ENCODE assay signal across 8 cellular contexts in the genomic region with DNA sequence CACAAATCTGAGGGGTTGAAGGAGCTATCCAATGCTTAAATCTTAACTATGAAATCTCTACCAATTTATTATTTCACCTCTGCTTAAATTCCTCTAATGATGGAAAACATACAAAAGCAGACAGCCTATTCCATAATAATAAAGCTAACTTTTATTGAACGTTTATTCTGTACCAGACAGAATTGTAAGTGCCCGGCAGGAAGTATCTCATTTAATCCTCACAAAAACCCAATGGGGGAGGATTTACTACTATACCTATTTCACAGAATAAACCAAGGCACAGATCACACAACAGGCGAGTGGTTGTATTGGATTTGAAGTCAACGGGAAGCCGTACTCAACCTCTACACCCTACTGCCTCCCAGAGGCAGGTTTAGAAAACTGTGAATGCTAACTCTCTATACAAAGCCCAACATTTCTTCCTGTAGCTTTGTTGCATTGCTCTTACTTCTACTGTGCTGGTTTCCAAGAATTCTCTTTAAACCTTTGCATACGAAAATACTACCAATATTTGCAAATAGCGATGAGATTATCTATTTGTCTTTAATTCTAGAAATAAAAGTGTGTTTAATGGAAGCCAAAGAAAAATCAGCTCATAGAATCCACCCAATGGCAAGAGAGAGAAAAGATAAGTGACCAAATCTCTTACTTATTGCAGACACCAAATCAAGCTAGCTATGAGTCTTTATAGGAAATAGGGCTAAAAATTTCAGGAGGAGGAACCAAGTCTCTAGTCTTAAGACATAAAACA. TPM values are rescaled to one million over a fixed set of nuclear protein-coding genes. Genes with fewer than 3 reads are reported as not detected.
DNase-seq lines count a peak whose midpoint lies in the region; ATAC-seq and TF ChIP-seq lines count a peak whose summit lies in the region.

No MANE protein-coding gene starts in this region.

- intact Hi-C loops in colonic mucosa (cut with DNase I): loop anchor here (5.0 kb wide), 2 partner anchors 252 to 342 kb away; no protein-coding TSS in a partner anchor
- intact Hi-C loops in lower lobe of right lung (cut with DNase I): loop anchor here (10.0 kb wide), 1 partner anchor 254 kb away; no protein-coding TSS in a partner anchor

- TF ChIP-seq EP300 in tibial nerve (IDR thresholded peaks at IDR 0.05): no peak

- 11 to 13% methylated on average over 7 of the region's 7 CpGs for WGBS in tibial nerve, 2 donors

- peak; percentile 62 for TF ChIP-seq CTCF in colonic mucosa (IDR thresholded peaks at IDR 0.05)
- TF ChIP-seq CTCF in lower lobe of right lung (IDR thresholded peaks at IDR 0.05): peak; percentile 66
- TF ChIP-seq CTCF in tibial nerve (IDR thresholded peaks at IDR 0.05): peak; percentile 36 to 54 (median 38)

- ATAC-seq in lower lobe of right lung: peak; percentile 77 to 90

- no peaks in the 10 kb centered on the region for H3K9me3 ChIP-seq in colonic mucosa
- no peaks in the 10 kb centered on the region for H3K9me3 ChIP-seq in lower lobe of right lung
- H3K9me3 ChIP-seq in tibial nerve: no peaks in the 10 kb centered on the region

- H3K27ac ChIP-seq in colonic mucosa: no peak overlapping the region
- H3K27ac ChIP-seq in lower lobe of right lung: no peak overlapping the region
- no peak overlapping the region for H3K27ac ChIP-seq in tibial nerve

- H3K4me1 ChIP-seq in colonic mucosa: peaks cover 3% of the 10 kb centered on the region
- H3K4me1 ChIP-seq in lower lobe of right lung: no peaks in the 10 kb centered on the region
- H3K4me1 ChIP-seq in tibial nerve: no peaks in the 10 kb centered on the region

- TF ChIP-seq POLR2A in tibial nerve (IDR thresholded peaks at IDR 0.05): no peak

- H3K4me3 ChIP-seq in colonic mucosa (no peak overlapping the region), lower lobe of right lung (no peak overlapping the region), tibial nerve (no peak overlapping the region)

- H3K27me3 ChIP-seq in colonic mucosa: no peaks in the 10 kb centered on the region
- no peaks in the 10 kb centered on the region for H3K27me3 ChIP-seq in lower lobe of right lung (ENCODE audit: low read depth)
- H3K27me3 ChIP-seq in tibial nerve: no peaks in the 10 kb centered on the region

- peak; percentile 33 for DNase-seq in activated CD8-positive, alpha-beta memory T cell treated with anti-CD3 and anti-CD28 coated beads, Interleukin-2, amount 50 U/mL, for 4 hours
- no peak for DNase-seq in activated CD8-positive, alpha-beta memory T cell treated with anti-CD3 and anti-CD28 coated beads for 24 hours
- DNase-seq in H4 (ENCODE audit: low spot score) (peak; percentile 53), Kasumi-1 (lab: John Stamatoyannopoulos, UW) (peak; percentile 78 to 86), SW480 (ENCODE audit: low spot score) (peak; percentile 58), colonic mucosa (peak; percentile 40), lower lobe of right lung (no peak), tibial nerve (ENCODE audit: low spot score in 2 of 2) (peak in 1 of 2 donors; percentile 28)

- no peaks in the 10 kb centered on the region for H3K36me3 ChIP-seq in colonic mucosa
- H3K36me3 ChIP-seq in lower lobe of right lung: no peaks in the 10 kb centered on the region
- H3K36me3 ChIP-seq in tibial nerve: no peaks in the 10 kb centered on the region

- no peak overlapping the region for H3K9ac ChIP-seq in colonic mucosa (ENCODE audit: low read depth in 2 of 2, low read length in 2 of 2)

RNA-seq across cellular contexts. Expression of gene C1orf53, which starts 33.5 kb away (rescaled TPM):
- 3.3 and 8.6 TPM in 2 replicates for total RNA-seq in H4 (2014; rRNA removed; shearing (Covaris generic))
- total RNA-seq in colonic mucosa (1 to 10 TPM; 2.7 to 5.4 TPM), lower lobe of right lung (2.0 TPM), tibial nerve (not detected)

RNA-seq across cellular contexts. Expression of gene LHX9, which starts 48.2 kb away (rescaled TPM):
- total RNA-seq in H4 (2014; rRNA removed; shearing (Covaris generic)): 0.39 and 1.0 TPM in 2 replicates
- total RNA-seq in colonic mucosa (under 1 TPM in 1 of 2 donors, not detected in 1; 0.10 TPM), lower lobe of right lung (2.1 TPM), tibial nerve (1 to 10 TPM in 1 of 4 donors, not detected in 3; 1.6 TPM)

Comparison
In these comparisons a context has a peak if more than half of its experiments do, and no peak if none do; other contexts are left out.
1. DNase-seq: peak in activated CD8-positive, alpha-beta memory T cell treated with anti-CD3 and anti-CD28 coated beads, Interleukin-2, amount 50 U/mL, for 4 hours (single experiment), H4 (single experiment), Kasumi-1 (2 of 2), SW480 (single experiment) and colonic mucosa (single experiment); none in activated CD8-positive, alpha-beta memory T cell treated with anti-CD3 and anti-CD28 coated beads for 24 hours (single experiment) and lower lobe of right lung (single experiment).
2. Peak in every context shown above with its lines, with median percentiles within 50 percentile points of each other: CTCF ChIP-seq.